ENCODE assay signal across 8 cellular contexts in genomic region chr2:202634556-202635440, GRCh38. TPM values are rescaled to one million over a fixed set of nuclear protein-coding genes. Genes with fewer than 3 reads are reported as not detected.
DNase-seq lines count a peak whose midpoint lies in the region; ATAC-seq, FAIRE-seq and TF ChIP-seq lines count a peak whose summit lies in the region.

FAM117B (plus strand) TSS chr2:202634969; CDS start chr2:202635188, 219 bp downstream.

- WGBS in small intestine, 3 donors: 0 to 1% (median 1%) methylated on average over 52 to 83 of the region's 83 CpGs

- H3K27me3 ChIP-seq in small intestine (ENCODE audit: control insufficient read depth in 2 of 2, insufficient read depth in 2 of 2, low read length in 2 of 2): no peaks in the 10 kb centered on the region

- H3K9me3 ChIP-seq in small intestine (ENCODE audit: control insufficient read depth, low read depth): no peaks in the 10 kb centered on the region

- DNase-seq in AG08396 (ENCODE audit: low spot score): peak; percentile 97
- DNase-seq in NCI-H2227 treated with DMSO at 0.1 percent for 48 hours (lab: John Stamatoyannopoulos, UW): peak; percentile 99
- peak; percentile 95 to 97 for DNase-seq in cardiac fibroblast (ENCODE audit: low read depth in 2 of 2)
- DNase-seq in iPS-NIHi11 (ENCODE audit: low spot score): peak; percentile 98
- DNase-seq in small intestine: peak; percentile 99

- in situ Hi-C loops in GM18951 (cut with MboI; ENCODE audit: low sequenced_read_pairs, unreplicated experiment): no loop called here

- peak; percentile 57 for TF ChIP-seq POLR2A in GM18951 (IDR thresholded peaks at IDR 0.05; ENCODE audit: extremely low read depth, insufficient read depth, insufficient read length)

- no peak for FAIRE-seq in small intestine (lab: Jason Lieb, UNC)

- no peaks in the 10 kb centered on the region for H3K36me3 ChIP-seq in small intestine (ENCODE audit: control insufficient read depth in 2 of 2, insufficient read depth in 2 of 2, low read length in 2 of 2)

- H3K4me3 ChIP-seq in WI38 (ENCODE audit: low read depth, low read length): peak within 1 kb of the TSS; percentile 92
- H3K4me3 ChIP-seq in cardiac fibroblast (replicated peaks in 1 of 2; ENCODE audit: low read depth in 2 of 2, low read length in 2 of 2): peak within 1 kb of the TSS; percentile 87 to 89
- peak within 1 kb of the TSS; percentile 97 to 99 for H3K4me3 ChIP-seq in small intestine (ENCODE audit: low read depth in 1 of 2, low read length in 2 of 2)

- ATAC-seq in HG03175 (IDR thresholded peaks at IDR 0.05; ENCODE audit: unreplicated experiment): peak; percentile 90

- H3K27ac ChIP-seq in small intestine (ENCODE audit: low read depth in 1 of 2, low read length in 1 of 2): peak within 1 kb of the TSS; percentile 87 to 95

- no peak for TF ChIP-seq CTCF in WI38 (IDR thresholded peaks at IDR 0.05; ENCODE audit: low read depth, low read length)
- TF ChIP-seq CTCF in cardiac fibroblast (IDR thresholded peaks at IDR 0.05; ENCODE audit: low read depth, low read length): no peak

- no peaks in the 10 kb centered on the region for H3K4me1 ChIP-seq in small intestine (ENCODE audit: control insufficient read depth in 2 of 2, insufficient read depth in 1 of 2, low read depth in 1 of 2, low read length in 1 of 2)

RNA-seq across cellular contexts. Expression of gene FAM117B, which starts in this region (rescaled TPM):
- 1 to 10 TPM; 1.4 to 4.0 (median 2.2) TPM for polyA plus RNA-seq in small intestine

Comparison
In these comparisons a context has a peak if more than half of its experiments do, and no peak if none do; other contexts are left out.
1. Peak in every context shown above with its lines: DNase-seq, ATAC-seq, H3K4me3 ChIP-seq and H3K27ac ChIP-seq.